In genomic region chr10:87596351-87596750, GRCh38 we compare ENCODE assay signal across 30 cellular contexts.
DNase-seq lines count a peak whose midpoint lies in the region; ATAC-seq, FAIRE-seq and TF ChIP-seq lines count a peak whose summit lies in the region.
"Had no signal": no experiment of that assay in that cellular context is flagged by ENCODE, and none has a peak within 500 bp of the region (broad histone marks: within the 10 kb centered on the region; RNA-seq: fewer than 3 reads in every experiment).

No MANE protein-coding gene starts in this region.

- no TSS peak for BruUV-seq in GM12878 (replicated peaks; lab: Mats Ljungman, UMichigan)

- H3K4me3 Mint-ChIP-seq in GM23338, result no peak overlapping the region
- H3K4me3 Mint-ChIP-seq in stimulated activated naive B cell treated with anti-CD40 and anti-IgM and Interleukin-4, amounts not matched to agents 10 μg/mL and 1 μg/mL and 100 μg/mL, for 72 hours, result no peak overlapping the region
- H3K4me3 Mint-ChIP-seq: activated CD4-positive, alpha-beta memory T cell treated with anti-CD3 and anti-CD28 coated beads, Interleukin-2, amount 10 ng/mL, durations not matched to agents 7 days and 5 days; activated naive CD4-positive, alpha-beta T cell treated with anti-CD3 and anti-CD28 coated beads, Interleukin-2, amount 50 U/mL, for 24 hours; activated T-helper 17 cell treated with anti-CD3 and anti-CD28 coated beads, Interleukin-2, amount 50 U/mL, for 72 hours; neural crest cell had no signal

- in situ Hi-C loops in GM12878 (cut with MboI), result no loop called here

- H4K20me1 ChIP-seq in GM23338 (replicated peaks; ENCODE audit: insufficient read depth) (no peaks in the 10 kb centered on the region), GM12878 (ENCODE audit: control insufficient read depth, insufficient read depth) (no peaks in the 10 kb centered on the region)

- H3K4me3 ChIP-seq in GM23338, result no peak overlapping the region
- H3K4me3 ChIP-seq in GM12878, result no peak overlapping the region
- H3K4me3 ChIP-seq in adrenal gland, result no peak overlapping the region
- H3K4me3 ChIP-seq: coronary artery, lower lobe of right lung, right atrium auricular region, upper lobe of left lung had no signal

- 5% methylated on average over 1 of the region's 1 CpG for WGBS in GM12878 (ENCODE audit: insufficient coverage, insufficient replicate concordance, low lambda C conversion rate, missing lambda C conversion rate)
- WGBS in adrenal gland, 4 donors, result 75 to 87% (median 78%) methylated on average over 1 of the region's 1 CpG

- H3F3A ChIP-seq in GM23338 (replicated peaks; ENCODE audit: low read depth), result no peaks in the 10 kb centered on the region

- no peak for TF ChIP-seq POLR2A in GM12878 (IDR thresholded peaks at IDR 0.05; ENCODE audit: low read depth, low read length)
- no peak for TF ChIP-seq POLR2A in adrenal gland (IDR thresholded peaks at IDR 0.05)

- H3K4me2 ChIP-seq in GM23338 (no peak overlapping the region), GM12878 (ENCODE audit: control insufficient read depth, insufficient read depth) (no peak overlapping the region)

- H3K27ac ChIP-seq in GM23338 (ENCODE audit: low read depth) (no peak overlapping the region), GM12878 (ENCODE audit: control insufficient read depth, insufficient read depth) (no peak overlapping the region), adrenal gland (no peak overlapping the region)
- H3K27ac ChIP-seq: HL-60, lower lobe of right lung, parathyroid adenoma, right atrium auricular region, upper lobe of left lung had no signal

- H3K9me3 ChIP-seq in GM12878 (replicated peaks; ENCODE audit: control insufficient read depth, insufficient read depth, low read length) (no peaks in the 10 kb centered on the region; the same call in 2 of the 3 replicates), adrenal gland (replicated peaks in 1 of 3) (no peaks in the 10 kb centered on the region)
- H3K9me3 ChIP-seq: lower lobe of right lung, right atrium auricular region, upper lobe of left lung had no signal

- no peaks in the 10 kb centered on the region for H3K36me3 Mint-ChIP-seq in GM23338 (ENCODE audit: low read depth)
- H3K36me3 Mint-ChIP-seq in stimulated activated naive B cell treated with anti-CD40 and anti-IgM and Interleukin-4, amounts not matched to agents 10 μg/mL and 1 μg/mL and 100 μg/mL, for 72 hours, result no peaks in the 10 kb centered on the region
- H3K36me3 Mint-ChIP-seq: activated naive CD4-positive, alpha-beta T cell treated with anti-CD3 and anti-CD28 coated beads, Interleukin-2, amount 50 U/mL, for 24 hours had no signal

- no peak for ATAC-seq in GM23338
- ATAC-seq in GM12878, result peak; percentile 89
- ATAC-seq in stimulated activated naive B cell treated with anti-CD40 and anti-IgM and Interleukin-4, amounts not matched to agents 10 μg/mL and 1 μg/mL and 100 μg/mL, for 72 hours (replicated peaks), result peak; percentile 94 to 96
- ATAC-seq in HG03039 (IDR thresholded peaks at IDR 0.05; ENCODE audit: unreplicated experiment), result no peak
- ATAC-seq: activated T-helper 17 cell treated with anti-CD3 and anti-CD28 coated beads, Interleukin-2, amount 50 U/mL, for 72 hours; HCT116; lower lobe of right lung; Panc1 had no signal

- no peaks in the 10 kb centered on the region for H3K9me3 Mint-ChIP-seq in GM23338
- H3K9me3 Mint-ChIP-seq in stimulated activated naive B cell treated with anti-CD40 and anti-IgM and Interleukin-4, amounts not matched to agents 10 μg/mL and 1 μg/mL and 100 μg/mL, for 72 hours, result no peaks in the 10 kb centered on the region
- H3K9me3 Mint-ChIP-seq: activated CD4-positive, alpha-beta memory T cell treated with anti-CD3 and anti-CD28 coated beads, Interleukin-2, amount 10 ng/mL, durations not matched to agents 7 days and 5 days; activated naive CD4-positive, alpha-beta T cell treated with anti-CD3 and anti-CD28 coated beads, Interleukin-2, amount 50 U/mL, for 24 hours; activated T-helper 17 cell treated with anti-CD3 and anti-CD28 coated beads, Interleukin-2, amount 50 U/mL, for 72 hours; neural crest cell had no signal

- H2AFZ ChIP-seq in GM23338, result peak overlapping the region; percentile 86
- H2AFZ ChIP-seq in GM12878 (ENCODE audit: control insufficient read depth, low read depth, low read length), result peak overlapping the region; percentile 41
- H2AFZ ChIP-seq: parathyroid adenoma had no signal

- TF ChIP-seq CTCF in GM23338 (conservative IDR thresholded peaks at IDR 0.05; ENCODE audit: low read depth in 2 of 2) (no peak), GM12878 (IDR thresholded peaks at IDR 0.05 in 2 of 3, conservative IDR thresholded peaks at IDR 0.05 in 1 of 3; ENCODE audit: control insufficient read depth in 2 of 3, extremely low read depth in 1 of 3, insufficient read depth in 1 of 3, low read depth in 3 of 3, low read length in 3 of 3) (no peak), adrenal gland (IDR thresholded peaks at IDR 0.05) (no peak)

- CTCF ChIA-PET in GM12878 (lab: Yijun Ruan, JAX), result interaction anchor here (2.2 kb wide), 1 partner anchor 11 kb away, joined by 9 read pairs; no protein-coding TSS in a partner anchor

- RAD21 ChIA-PET in GM12878 (lab: Charles Lee; ENCODE audit: unreplicated experiment), result interaction anchor here (1.1 kb wide), 1 partner anchor 11 kb away, joined by 3 read pairs; no protein-coding TSS in a partner anchor

- SMC1A ChIA-PET in GM12878 (lab: Charles Lee; ENCODE audit: uncharacterized antibody, unreplicated experiment), result interaction anchor here (1.2 to 1.5 kb wide), 3 partner anchors 8 to 58 kb away, joined by 3 to 4 read pairs (median 4); no protein-coding TSS in a partner anchor

- no peak for TF ChIP-seq EP300 in GM12878 (IDR thresholded peaks at IDR 0.05; ENCODE audit: borderline replicate concordance in 1 of 2, control insufficient read depth in 1 of 2, low read depth in 2 of 2, low read length in 2 of 2)

- intact Hi-C loops in GM12878 (cut with micrococcal nuclease; ENCODE audit: unreplicated experiment), result no loop called here
- intact Hi-C loops in adrenal gland (cut with DNase I), result no loop called here

- H3K9ac ChIP-seq in GM12878 (ENCODE audit: control insufficient read depth, insufficient read depth, low read length), result no peak overlapping the region
- H3K9ac ChIP-seq: parathyroid adenoma had no signal

- FAIRE-seq in GM12878 (lab: Jason Lieb, UNC), result no peak
- FAIRE-seq: G401.6 had no signal

- H3K9me2 ChIP-seq in GM23338 (ENCODE audit: insufficient read depth), result peaks cover 12% of the 10 kb centered on the region

- no peaks in the 10 kb centered on the region for H3K4me1 Mint-ChIP-seq in GM23338
- peaks cover 8 to 11% of the 10 kb centered on the region in 2 donors for H3K4me1 Mint-ChIP-seq in stimulated activated naive B cell treated with anti-CD40 and anti-IgM and Interleukin-4, amounts not matched to agents 10 μg/mL and 1 μg/mL and 100 μg/mL, for 72 hours
- H3K4me1 Mint-ChIP-seq: activated T-helper 17 cell treated with anti-CD3 and anti-CD28 coated beads, Interleukin-2, amount 50 U/mL, for 72 hours; neural crest cell had no signal

- H3K27ac Mint-ChIP-seq in GM23338, result no peak overlapping the region
- H3K27ac Mint-ChIP-seq in stimulated activated naive B cell treated with anti-CD40 and anti-IgM and Interleukin-4, amounts not matched to agents 10 μg/mL and 1 μg/mL and 100 μg/mL, for 72 hours, result peak overlapping the region; percentile 47
- H3K27ac Mint-ChIP-seq: activated CD4-positive, alpha-beta memory T cell treated with anti-CD3 and anti-CD28 coated beads, Interleukin-2, amount 10 ng/mL, durations not matched to agents 7 days and 5 days; activated naive CD4-positive, alpha-beta T cell treated with anti-CD3 and anti-CD28 coated beads, Interleukin-2, amount 50 U/mL, for 24 hours; activated T-helper 17 cell treated with anti-CD3 and anti-CD28 coated beads, Interleukin-2, amount 50 U/mL, for 72 hours had no signal

- TF ChIP-seq RAD21 in GM12878 (IDR thresholded peaks at IDR 0.05; ENCODE audit: insufficient read depth, low read depth, low read length), result no peak

- H3K27me3 Mint-ChIP-seq in GM23338 (ENCODE audit: insufficient read depth, low read depth, poor library complexity), result no peaks in the 10 kb centered on the region
- no peaks in the 10 kb centered on the region for H3K27me3 Mint-ChIP-seq in stimulated activated naive B cell treated with anti-CD40 and anti-IgM and Interleukin-4, amounts not matched to agents 10 μg/mL and 1 μg/mL and 100 μg/mL, for 72 hours

- POLR2A ChIA-PET in GM12878 (lab: Charles Lee), result interaction anchor here (0.5 kb wide), 1 partner anchor 668 kb away, joined by 3 read pairs; no protein-coding TSS in a partner anchor

- H3K4me1 ChIP-seq in GM23338 (ENCODE audit: insufficient read depth) (no peaks in the 10 kb centered on the region), GM12878 (ENCODE audit: control insufficient read depth, insufficient read depth, low read length) (peaks cover 5% of the 10 kb centered on the region), adrenal gland (replicated peaks in 1 of 2) (peaks cover 0 to 13% of the 10 kb centered on the region in 2 donors)
- H3K4me1 ChIP-seq: parathyroid adenoma had no signal

- no peaks in the 10 kb centered on the region for H3K36me3 ChIP-seq in GM23338 (ENCODE audit: insufficient read depth)
- no peaks in the 10 kb centered on the region for H3K36me3 ChIP-seq in GM12878 (ENCODE audit: control insufficient read depth in 2 of 2, insufficient read depth in 2 of 2, low read length in 1 of 2)
- H3K36me3 ChIP-seq in adrenal gland (replicated peaks in 1 of 2), result no peaks in the 10 kb centered on the region
- H3K36me3 ChIP-seq: lower lobe of right lung, right atrium auricular region, upper lobe of left lung had no signal

- DNase-seq in GM23338 (ENCODE audit: low spot score), result no peak
- peak; percentile 6 for DNase-seq in NCI-H1048 (lab: John Stamatoyannopoulos, UW)
- DNase-seq in GM12878 (ENCODE audit: low read depth, low spot score), result peak; percentile 16
- DNase-seq in stimulated activated naive B cell treated with anti-CD40 and anti-IgM and Interleukin-4, amounts not matched to agents 10 μg/mL and 1 μg/mL and 100 μg/mL, for 72 hours, result no peak
- no peak for DNase-seq in foreskin melanocyte
- DNase-seq in adrenal gland, result no peak
- DNase-seq: activated CD4-positive, alpha-beta memory T cell treated with anti-CD3 and anti-CD28 coated beads, Interleukin-2, amount 10 ng/mL, durations not matched to agents 7 days and 5 days; activated CD4-positive, CD25-positive, alpha-beta regulatory T cell treated with anti-CD3 and anti-CD28 coated beads, Interleukin-2, amount 50 U/mL, for 72 hours; anterior cingulate cortex; C1 segment of cervical spinal cord; COR-L47; DMS53; foreskin fibroblast; kidney glomerular epithelial cell; lower lobe of right lung; NCI-H2081; SHP77; stimulated activated CD4-positive, alpha-beta T cell treated with anti-CD3 and anti-CD28 coated beads, Interleukin-2, amount 100 ng/mL, for 24 hours; upper lobe of left lung had no signal

- H3K27me3 ChIP-seq in GM23338 (ENCODE audit: insufficient read depth) (no peaks in the 10 kb centered on the region), GM12878 (replicated peaks in 1 of 2; ENCODE audit: control insufficient read depth in 2 of 2, insufficient read depth in 2 of 2, low read length in 1 of 2) (no peaks in the 10 kb centered on the region), adrenal gland (no peaks in the 10 kb centered on the region)
- H3K27me3 ChIP-seq: right atrium auricular region, upper lobe of left lung had no signal

- H3K79me2 ChIP-seq in GM23338 (replicated peaks; ENCODE audit: insufficient read depth) (no peaks in the 10 kb centered on the region), GM12878 (ENCODE audit: control insufficient read depth, insufficient read depth, low read length) (no peaks in the 10 kb centered on the region)
- H3K79me2 ChIP-seq: parathyroid adenoma had no signal

Comparison
In these comparisons a context has a peak if more than half of its experiments do, and no peak if none do; other contexts are left out.
1. ATAC-seq: peak in GM12878 (single experiment) and stimulated activated naive B cell treated with anti-CD40 and anti-IgM and Interleukin-4, amounts not matched to agents 10 μg/mL and 1 μg/mL and 100 μg/mL, for 72 hours (2 of 2); none in GM23338 (single experiment) and HG03039 (single experiment).
2. DNase-seq: peak in NCI-H1048 (single experiment) and GM12878 (single experiment); none in GM23338 (single experiment), stimulated activated naive B cell treated with anti-CD40 and anti-IgM and Interleukin-4, amounts not matched to agents 10 μg/mL and 1 μg/mL and 100 μg/mL, for 72 hours (single experiment), foreskin melanocyte (single experiment) and adrenal gland (0 of 7).